In genomic region chr13:31697290-31697689, GRCh38 we compare ENCODE assay signal across 1 cellular context.
TF ChIP-seq lines count a peak whose summit lies in the region.

No MANE protein-coding gene starts in this region.

TF ChIP-seq in SK-N-SH, 30 proteins besides CTCF, POLR2A, EP300 and RAD21 (continued from another document):
- TF ChIP-seq SMC3 (IDR thresholded peaks at IDR 0.05; ENCODE audit: low read depth, low read length) (no peak), TCF12 (IDR thresholded peaks at IDR 0.05) (peak; percentile 88), MEF2A (IDR thresholded peaks at IDR 0.05; ENCODE audit: borderline replicate concordance, low read depth) (no peak), FOXM1 (IDR thresholded peaks at IDR 0.05; ENCODE audit: low read depth) (0 out of 2 replicates have a peak, but pooled peaks have one; percentile 37), FOSL2 (IDR thresholded peaks at IDR 0.05; ENCODE audit: borderline replicate concordance, low read depth) (peak; percentile 78; the same call in 1 of the 2 replicates)
